In the genomic region with DNA sequence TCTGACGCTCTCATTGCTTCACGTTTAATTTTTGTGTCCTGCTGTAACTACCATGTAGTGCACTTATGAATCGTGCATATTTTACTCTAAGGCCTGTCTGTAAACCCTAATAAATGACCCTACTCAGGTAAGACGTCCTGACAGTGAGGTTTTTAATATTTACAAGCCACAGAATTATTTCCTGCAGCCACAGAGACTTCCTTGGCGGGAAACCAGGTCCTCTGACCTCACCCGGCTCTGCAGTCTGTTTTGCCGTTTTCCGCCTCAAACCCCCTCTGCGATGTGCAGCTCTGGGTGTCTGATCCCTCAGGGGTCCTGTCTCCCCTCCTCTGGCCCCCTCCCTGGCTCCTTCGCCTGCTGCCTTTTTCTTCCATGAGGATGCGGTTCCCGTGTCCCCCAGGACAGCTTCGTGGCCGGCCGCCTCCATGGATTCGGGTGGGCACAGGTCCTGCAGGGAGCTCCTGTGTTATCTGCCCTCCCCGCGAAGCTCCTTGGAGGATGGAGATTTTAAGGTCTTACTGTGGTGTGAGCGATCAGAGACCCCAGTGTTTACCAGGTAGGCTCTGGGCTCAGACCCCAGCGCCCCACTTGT, we compare ENCODE assay signal across 14 cellular contexts.
DNase-seq lines count a peak whose midpoint lies in the region; ATAC-seq and TF ChIP-seq lines count a peak whose summit lies in the region.
"Had no signal": no experiment of that assay in that cellular context is flagged by ENCODE, and none has a peak within 500 bp of the region (broad histone marks: within the 10 kb centered on the region; RNA-seq: fewer than 3 reads in every experiment).

No MANE protein-coding gene starts in this region.

- CTCF ChIA-PET in Panc1 (lab: Charles Lee): interaction anchor here (0.6 kb wide), 1 partner anchor 359 kb away, joined by 3 read pairs; no protein-coding TSS in a partner anchor

- peak overlapping the region in 1 of 5 donors; percentile 33 for H3K4me3 Mint-ChIP-seq in immature natural killer cell
- H3K4me3 Mint-ChIP-seq: neural progenitor cell; stimulated activated naive CD8-positive, alpha-beta T cell treated with anti-CD3 and anti-CD28 coated beads, Interleukin-15, Interleukin-2, amounts not matched to agents 100 ng/mL and 50 ng/mL, for 24 hours had no signal

- H3K9me3 ChIP-seq in Panc1 (ENCODE audit: control insufficient read depth, insufficient read depth, low read depth, low read length): no peaks in the 10 kb centered on the region
- H3K9me3 ChIP-seq in skeletal muscle satellite cell (replicated peaks; ENCODE audit: low read length): no peaks in the 10 kb centered on the region
- H3K9me3 ChIP-seq: mucosa of descending colon had no signal

- peak overlapping the region; percentile 68 for H3K4me2 ChIP-seq in skeletal muscle satellite cell (ENCODE audit: low read length)
- H3K4me2 ChIP-seq: neural progenitor cell had no signal

- no peak overlapping the region for H3K27ac Mint-ChIP-seq in immature natural killer cell
- H3K27ac Mint-ChIP-seq: neural progenitor cell; stimulated activated naive CD8-positive, alpha-beta T cell treated with anti-CD3 and anti-CD28 coated beads, Interleukin-15, Interleukin-2, amounts not matched to agents 100 ng/mL and 50 ng/mL, for 24 hours had no signal

- H3K9ac ChIP-seq in skeletal muscle satellite cell (ENCODE audit: low read depth, low read length): no peak overlapping the region
- H3K9ac ChIP-seq: neural progenitor cell had no signal

- peak; percentile 50 for ATAC-seq in Panc1

- H3K4me1 ChIP-seq in Panc1 (ENCODE audit: control insufficient read depth, insufficient read depth, low read length) (peaks cover 4% of the 10 kb centered on the region; the same call in 1 of the 2 replicates), skeletal muscle satellite cell (ENCODE audit: control insufficient read depth, insufficient read depth, low read length) (peaks cover 4% of the 10 kb centered on the region)
- H3K4me1 ChIP-seq: foreskin keratinocyte, neural progenitor cell had no signal

- no peaks in the 10 kb centered on the region for H3K9me3 Mint-ChIP-seq in immature natural killer cell
- H3K9me3 Mint-ChIP-seq: stimulated activated naive CD8-positive, alpha-beta T cell treated with anti-CD3 and anti-CD28 coated beads, Interleukin-15, Interleukin-2, amounts not matched to agents 100 ng/mL and 50 ng/mL, for 24 hours had no signal

- intact Hi-C loops in Panc1 (cut with micrococcal nuclease; ENCODE audit: unreplicated experiment): no loop called here

- in situ Hi-C loops in Panc1 (cut with HindIII; ENCODE audit: low pct_unique_long_range_greater_than_20kb, low sequenced_read_pairs): no loop called here

- no peaks in the 10 kb centered on the region for H3K4me1 Mint-ChIP-seq in immature natural killer cell

- H3K4me3 ChIP-seq in Panc1 (ENCODE audit: low read depth in 2 of 2, low read length in 2 of 2) (no peak overlapping the region), fibroblast of the aortic adventitia (ENCODE audit: low read depth, low read length) (peak overlapping the region; percentile 3), skeletal muscle satellite cell (ENCODE audit: low read length) (no peak overlapping the region)
- H3K4me3 ChIP-seq: mucosa of descending colon, neural progenitor cell had no signal

- H3K27ac ChIP-seq in C4-2B: peak overlapping the region; percentile 41
- no peak overlapping the region for H3K27ac ChIP-seq in Panc1 (ENCODE audit: low read length)
- H3K27ac ChIP-seq: foreskin keratinocyte, neural progenitor cell had no signal

- DNase-seq in Panc1 (ENCODE audit: low read depth, low spot score) (no peak), fibroblast of the aortic adventitia (ENCODE audit: low read depth) (no peak), NCI-H2081 treated with DMSO at 0.1 percent for 48 hours (lab: John Stamatoyannopoulos, UW) (no peak), immature natural killer cell (no peak), NAMALWA (ENCODE audit: low spot score) (no peak)
- DNase-seq in stimulated activated naive CD4-positive, alpha-beta T cell treated with Interleukin-2 at 50 U/mL for 16 hours (lab: John Stamatoyannopoulos, UW): no peak
- DNase-seq: activated CD4-positive, alpha-beta T cell treated with anti-CD3 and anti-CD28 coated beads, Interleukin-2, amount 50 U/mL, for 1 hour; activated gamma-delta T cell; foreskin keratinocyte had no signal

- no peaks in the 10 kb centered on the region for H3K36me3 Mint-ChIP-seq in immature natural killer cell

- TF ChIP-seq CTCF in C4-2B (conservative IDR thresholded peaks at IDR 0.05): no peak; the same call in 1 of the 2 replicates
- no peak for TF ChIP-seq CTCF in Panc1 (IDR thresholded peaks at IDR 0.05)
- TF ChIP-seq CTCF in fibroblast of the aortic adventitia (IDR thresholded peaks at IDR 0.05; ENCODE audit: insufficient read depth, low read length): no peak

- H3K27me3 ChIP-seq in Panc1 (ENCODE audit: control insufficient read depth, insufficient read depth, low read length) (peaks cover 3% of the 10 kb centered on the region; the same call in 1 of the 2 replicates), skeletal muscle satellite cell (ENCODE audit: control insufficient read depth, insufficient read depth, low read length) (no peaks in the 10 kb centered on the region)
- H3K27me3 ChIP-seq: foreskin keratinocyte, neural progenitor cell had no signal

- H3K36me3 ChIP-seq in Panc1 (ENCODE audit: control insufficient read depth, insufficient read depth, low read length) (no peaks in the 10 kb centered on the region), skeletal muscle satellite cell (ENCODE audit: insufficient read depth, low read length) (no peaks in the 10 kb centered on the region)
- H3K36me3 ChIP-seq: neural progenitor cell had no signal

- H3K27me3 Mint-ChIP-seq in immature natural killer cell (ENCODE audit: low read depth in 3 of 3): peaks cover 0 to 5% (median 2%) of the 10 kb centered on the region in 3 donors
- H3K27me3 Mint-ChIP-seq: stimulated activated naive CD8-positive, alpha-beta T cell treated with anti-CD3 and anti-CD28 coated beads, Interleukin-15, Interleukin-2, amounts not matched to agents 100 ng/mL and 50 ng/mL, for 24 hours had no signal

- POLR2A ChIA-PET in Panc1 (lab: Charles Lee): no interaction called here

- no TSS peak for BruUV-seq in Panc1 (replicated peaks; lab: Mats Ljungman, UMichigan)
